In genomic region chrX:129318375-129318774, GRCh38 we compare ENCODE assay signal across 7 cellular contexts.
DNase-seq lines count a peak whose midpoint lies in the region; ATAC-seq and TF ChIP-seq lines count a peak whose summit lies in the region.

No MANE protein-coding gene starts in this region.

- H3K27me3 ChIP-seq in DND-41 (ENCODE audit: insufficient read depth, low read length, poor library complexity) (no peaks in the 10 kb centered on the region), WERI-Rb-1 (ENCODE audit: insufficient read depth, low read depth, severe bottlenecking) (no peaks in the 10 kb centered on the region)

- no peaks in the 10 kb centered on the region for H3K4me1 Mint-ChIP-seq in activated naive CD8-positive, alpha-beta T cell treated with anti-CD3 and anti-CD28 coated beads, Interleukin-2, amount 50 U/mL, for 24 hours
- no peaks in the 10 kb centered on the region for H3K4me1 Mint-ChIP-seq in WTC11

- ATAC-seq in DND-41 (ENCODE audit: insufficient read depth, low read depth) (no peak), HG02610 (IDR thresholded peaks at IDR 0.05; ENCODE audit: unreplicated experiment) (no peak), WTC11 (no peak)
- ATAC-seq in activated naive CD8-positive, alpha-beta T cell treated with anti-CD3 and anti-CD28 coated beads, Interleukin-2, amount 50 U/mL, for 24 hours, result no peak

- H3K36me3 Mint-ChIP-seq in activated naive CD8-positive, alpha-beta T cell treated with anti-CD3 and anti-CD28 coated beads, Interleukin-2, amount 50 U/mL, for 24 hours (ENCODE audit: low read depth), result no peaks in the 10 kb centered on the region
- no peaks in the 10 kb centered on the region for H3K36me3 Mint-ChIP-seq in WTC11

- H3K4me3 Mint-ChIP-seq in activated naive CD8-positive, alpha-beta T cell treated with anti-CD3 and anti-CD28 coated beads, Interleukin-2, amount 50 U/mL, for 24 hours, result no peak overlapping the region
- no peak overlapping the region for H3K4me3 Mint-ChIP-seq in WTC11

- CTCF ChIA-PET in WTC11 (lab: Charles Lee), result interaction anchor here (1.2 kb wide), 1 partner anchor 29 kb away, joined by 5 read pairs; no protein-coding TSS in a partner anchor

- H4K20me1 ChIP-seq in DND-41 (ENCODE audit: insufficient read depth, low read length), result no peaks in the 10 kb centered on the region

- no peak overlapping the region for H3K27ac Mint-ChIP-seq in activated naive CD8-positive, alpha-beta T cell treated with anti-CD3 and anti-CD28 coated beads, Interleukin-2, amount 50 U/mL, for 24 hours
- H3K27ac Mint-ChIP-seq in WTC11, result no peak overlapping the region

- H3K27me3 Mint-ChIP-seq in activated naive CD8-positive, alpha-beta T cell treated with anti-CD3 and anti-CD28 coated beads, Interleukin-2, amount 50 U/mL, for 24 hours, result no peaks in the 10 kb centered on the region
- H3K27me3 Mint-ChIP-seq in WTC11 (ENCODE audit: low read depth), result peaks cover 18% of the 10 kb centered on the region

- POLR2A ChIA-PET in WTC11 (lab: Charles Lee), result no interaction called here

- TF ChIP-seq CTCF in DND-41 (IDR thresholded peaks at IDR 0.05; ENCODE audit: borderline replicate concordance, extremely low read depth, low read length, poor library complexity, severe bottlenecking) (peak; percentile 44), WERI-Rb-1 (IDR thresholded peaks at IDR 0.05; ENCODE audit: low read depth, low read length) (peak; percentile 14; the same call in 1 of the 2 replicates), WTC11 (IDR thresholded peaks at IDR 0.05) (no peak)

- H3K9me3 ChIP-seq in DND-41 (ENCODE audit: insufficient read depth, low read length, severe bottlenecking), result no peaks in the 10 kb centered on the region
- no peaks in the 10 kb centered on the region for H3K9me3 ChIP-seq in WERI-Rb-1 (ENCODE audit: severe bottlenecking)

- no peak overlapping the region for H2AFZ ChIP-seq in DND-41 (ENCODE audit: low read depth, low read length)

- H3K4me2 ChIP-seq in DND-41 (ENCODE audit: insufficient read depth, low read length), result no peak overlapping the region

- H3K4me3 ChIP-seq in DND-41 (ENCODE audit: low read depth in 1 of 2, low read length in 2 of 2), result no peak overlapping the region
- H3K4me3 ChIP-seq in WERI-Rb-1 (ENCODE audit: low read depth, low read length), result no peak overlapping the region

- no peak overlapping the region for H3K9ac ChIP-seq in DND-41 (ENCODE audit: low read depth, low read length)

- H3K36me3 ChIP-seq in DND-41 (ENCODE audit: insufficient read depth, low read length) (no peaks in the 10 kb centered on the region), WERI-Rb-1 (no peaks in the 10 kb centered on the region)

- no peaks in the 10 kb centered on the region for H3K79me2 ChIP-seq in DND-41 (ENCODE audit: insufficient read depth, low read length)

- DNase-seq in DND-41, result peak; percentile 4
- peak; percentile 4 for DNase-seq in HuH-7 (ENCODE audit: low spot score)
- DNase-seq in WERI-Rb-1, result no peak
- peak; percentile 17 for DNase-seq in medulla oblongata (ENCODE audit: extremely low spot score)
- no peak for DNase-seq in activated naive CD8-positive, alpha-beta T cell treated with anti-CD3 and anti-CD28 coated beads, Interleukin-2, amount 50 U/mL, for 24 hours
- no peak for DNase-seq in WTC11 (ENCODE audit: low spot score)

- H3K9me3 Mint-ChIP-seq in activated naive CD8-positive, alpha-beta T cell treated with anti-CD3 and anti-CD28 coated beads, Interleukin-2, amount 50 U/mL, for 24 hours, result no peaks in the 10 kb centered on the region
- no peaks in the 10 kb centered on the region for H3K9me3 Mint-ChIP-seq in WTC11

- H3K4me1 ChIP-seq in DND-41 (ENCODE audit: insufficient read depth, low read length), result no peaks in the 10 kb centered on the region

- H3K27ac ChIP-seq in DND-41 (ENCODE audit: low read length), result no peak overlapping the region
- no peak overlapping the region for H3K27ac ChIP-seq in WERI-Rb-1

TF ChIP-seq in WTC11, 78 proteins besides CTCF, POLR2A, EP300 and RAD21:
- TF ChIP-seq ZNF219 (CRISPR knock-in tag; IDR thresholded peaks at IDR 0.05; ENCODE audit: borderline replicate concordance) (no peak), ZNF423 (CRISPR knock-in tag; IDR thresholded peaks at IDR 0.05) (no peak), SP1 (CRISPR knock-in tag; conservative IDR thresholded peaks at IDR 0.05) (no peak), FOXK1 (CRISPR knock-in tag; IDR thresholded peaks at IDR 0.05) (no peak), TEAD1 (CRISPR knock-in tag; IDR thresholded peaks at IDR 0.05) (no peak), ZNF416 (CRISPR knock-in tag; IDR thresholded peaks at IDR 0.05) (no peak), IRF1 (CRISPR knock-in tag; IDR thresholded peaks at IDR 0.05) (no peak)
- TF ChIP-seq, protein P1, sequence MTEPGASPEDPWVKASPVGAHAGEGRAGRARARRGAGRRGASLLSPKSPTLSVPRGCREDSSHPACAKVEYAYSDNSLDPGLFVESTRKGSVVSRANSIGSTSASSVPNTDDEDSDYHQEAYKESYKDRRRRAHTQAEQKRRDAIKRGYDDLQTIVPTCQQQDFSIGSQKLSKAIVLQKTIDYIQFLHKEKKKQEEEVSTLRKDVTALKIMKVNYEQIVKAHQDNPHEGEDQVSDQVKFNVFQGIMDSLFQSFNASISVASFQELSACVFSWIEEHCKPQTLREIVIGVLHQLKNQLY (CRISPR knock-in tag; IDR thresholded peaks at IDR 0.05), result no peak
- TF ChIP-seq, protein P2, sequence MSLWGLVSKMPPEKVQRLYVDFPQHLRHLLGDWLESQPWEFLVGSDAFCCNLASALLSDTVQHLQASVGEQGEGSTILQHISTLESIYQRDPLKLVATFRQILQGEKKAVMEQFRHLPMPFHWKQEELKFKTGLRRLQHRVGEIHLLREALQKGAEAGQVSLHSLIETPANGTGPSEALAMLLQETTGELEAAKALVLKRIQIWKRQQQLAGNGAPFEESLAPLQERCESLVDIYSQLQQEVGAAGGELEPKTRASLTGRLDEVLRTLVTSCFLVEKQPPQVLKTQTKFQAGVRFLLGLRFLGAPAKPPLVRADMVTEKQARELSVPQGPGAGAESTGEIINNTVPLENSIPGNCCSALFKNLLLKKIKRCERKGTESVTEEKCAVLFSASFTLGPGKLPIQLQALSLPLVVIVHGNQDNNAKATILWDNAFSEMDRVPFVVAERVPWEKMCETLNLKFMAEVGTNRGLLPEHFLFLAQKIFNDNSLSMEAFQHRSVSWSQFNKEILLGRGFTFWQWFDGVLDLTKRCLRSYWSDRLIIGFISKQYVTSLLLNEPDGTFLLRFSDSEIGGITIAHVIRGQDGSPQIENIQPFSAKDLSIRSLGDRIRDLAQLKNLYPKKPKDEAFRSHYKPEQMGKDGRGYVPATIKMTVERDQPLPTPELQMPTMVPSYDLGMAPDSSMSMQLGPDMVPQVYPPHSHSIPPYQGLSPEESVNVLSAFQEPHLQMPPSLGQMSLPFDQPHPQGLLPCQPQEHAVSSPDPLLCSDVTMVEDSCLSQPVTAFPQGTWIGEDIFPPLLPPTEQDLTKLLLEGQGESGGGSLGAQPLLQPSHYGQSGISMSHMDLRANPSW (CRISPR knock-in tag; conservative IDR thresholded peaks at IDR 0.05; ENCODE audit: low read depth), result no peak
- TF ChIP-seq, protein P3, sequence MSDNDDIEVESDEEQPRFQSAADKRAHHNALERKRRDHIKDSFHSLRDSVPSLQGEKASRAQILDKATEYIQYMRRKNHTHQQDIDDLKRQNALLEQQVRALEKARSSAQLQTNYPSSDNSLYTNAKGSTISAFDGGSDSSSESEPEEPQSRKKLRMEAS (CRISPR knock-in tag; IDR thresholded peaks at IDR 0.05), result no peak

Comparison
In these comparisons a context has a peak if more than half of its experiments do, and no peak if none do; other contexts are left out.
1. DNase-seq: peak in DND-41 (single experiment), HuH-7 (single experiment) and medulla oblongata (single experiment); none in WERI-Rb-1 (single experiment), activated naive CD8-positive, alpha-beta T cell treated with anti-CD3 and anti-CD28 coated beads, Interleukin-2, amount 50 U/mL, for 24 hours (single experiment) and WTC11 (single experiment).